In the genomic region with DNA sequence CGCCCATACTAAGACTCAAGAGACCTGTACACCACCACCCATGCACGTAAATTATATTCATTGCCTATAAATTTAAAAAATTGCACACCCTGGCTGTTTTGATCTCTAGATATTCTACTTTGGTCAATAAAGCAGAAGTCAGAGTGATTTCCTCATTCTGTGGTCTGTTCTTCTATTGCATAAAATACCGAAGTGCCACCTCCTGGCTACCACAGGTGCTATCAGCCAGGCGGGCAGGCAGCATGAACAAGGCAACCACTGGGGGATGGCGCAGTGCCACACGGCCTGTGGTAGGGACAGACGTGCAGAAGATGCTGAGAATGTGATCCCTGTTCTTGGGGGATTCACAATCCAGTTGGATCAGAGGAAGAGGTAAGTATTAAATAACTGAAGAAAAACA, we compare ENCODE assay signal across 8 cellular contexts.
DNase-seq lines count a peak whose midpoint lies in the region; ATAC-seq and TF ChIP-seq lines count a peak whose summit lies in the region.

No MANE protein-coding gene starts in this region.

- no peaks in the 10 kb centered on the region for H4K20me1 ChIP-seq in OCI-LY1 (ENCODE audit: insufficient read depth, low read length)

- H3F3A ChIP-seq in OCI-LY1 (ENCODE audit: insufficient read depth, low read length), result no peaks in the 10 kb centered on the region

- H2AFZ ChIP-seq in OCI-LY1 (ENCODE audit: low read length), result no peak overlapping the region

- DNase-seq in CD4-positive, CD25-positive, alpha-beta regulatory T cell, result peak; percentile 42 to 76 (median 71)
- peak; percentile 81 for DNase-seq in activated CD8-positive, alpha-beta memory T cell treated with anti-CD3 and anti-CD28 coated beads, Interleukin-2, amount 50 U/mL, for 48 hours
- DNase-seq in foreskin keratinocyte (peak in 1 of 2 donors; percentile 31), foreskin melanocyte (no peak)
- peak; percentile 45 to 54 for DNase-seq in stimulated activated CD4-positive, alpha-beta T cell treated with anti-CD3 and anti-CD28 coated beads, Interleukin-4, amount 100 ng/mL, for 48 hours (ENCODE audit: low read depth in 2 of 2)

- no peaks in the 10 kb centered on the region for H3K27me3 ChIP-seq in CD4-positive, CD25-positive, alpha-beta regulatory T cell (ENCODE audit: control insufficient read depth, insufficient read depth, low read length)
- H3K27me3 ChIP-seq in OCI-LY1 (ENCODE audit: insufficient read depth, low read length), result no peaks in the 10 kb centered on the region
- H3K27me3 ChIP-seq in foreskin keratinocyte, result no peaks in the 10 kb centered on the region

- no peaks in the 10 kb centered on the region for H3K9me3 ChIP-seq in CD4-positive, CD25-positive, alpha-beta regulatory T cell (ENCODE audit: control insufficient read depth in 2 of 2, low read length in 2 of 2)
- no peaks in the 10 kb centered on the region for H3K9me3 ChIP-seq in OCI-LY1 (ENCODE audit: low read length)

- no peak overlapping the region for H3K4me2 ChIP-seq in OCI-LY1 (ENCODE audit: low read length)

- no peaks in the 10 kb centered on the region for H3K4me1 ChIP-seq in CD4-positive, CD25-positive, alpha-beta regulatory T cell (ENCODE audit: control insufficient read depth, insufficient read depth, low read length, poor library complexity, severe bottlenecking)
- H3K4me1 ChIP-seq in OCI-LY1 (ENCODE audit: insufficient read depth, low read length, severe bottlenecking) (no peaks in the 10 kb centered on the region), foreskin keratinocyte (no peaks in the 10 kb centered on the region)

- H3K36me3 Mint-ChIP-seq in CD4-positive, CD25-positive, alpha-beta regulatory T cell, result no peaks in the 10 kb centered on the region

- no peaks in the 10 kb centered on the region for H3K36me3 ChIP-seq in CD4-positive, CD25-positive, alpha-beta regulatory T cell (ENCODE audit: control insufficient read depth, insufficient read depth, low read length)
- H3K36me3 ChIP-seq in OCI-LY1 (ENCODE audit: insufficient read depth, low read length), result no peaks in the 10 kb centered on the region

- H3K9me2 ChIP-seq in OCI-LY1 (ENCODE audit: low read depth, low read length), result no peaks in the 10 kb centered on the region

- H3K79me2 ChIP-seq in OCI-LY1 (ENCODE audit: insufficient read depth, low read length), result no peaks in the 10 kb centered on the region

- H3K27ac Mint-ChIP-seq in CD4-positive, CD25-positive, alpha-beta regulatory T cell, result peak overlapping the region in 1 of 3 donors; percentile 14

- H3K4me1 Mint-ChIP-seq in CD4-positive, CD25-positive, alpha-beta regulatory T cell, result peaks cover 0 to 6% (median 4%) of the 10 kb centered on the region in 4 donors

- H3K9me3 Mint-ChIP-seq in CD4-positive, CD25-positive, alpha-beta regulatory T cell, result no peaks in the 10 kb centered on the region

- ATAC-seq in CD4-positive, CD25-positive, alpha-beta regulatory T cell (ENCODE audit: low read depth in 2 of 2), result peak; percentile 95 to 100
- ATAC-seq in GM21619 (IDR thresholded peaks at IDR 0.05; ENCODE audit: unreplicated experiment) (peak; percentile 57), foreskin keratinocyte (peak; percentile 72), GM18520 (IDR thresholded peaks at IDR 0.05; ENCODE audit: unreplicated experiment) (no peak)

- H3K27me3 Mint-ChIP-seq in CD4-positive, CD25-positive, alpha-beta regulatory T cell, result peaks cover 23% of the 10 kb centered on the region

- TF ChIP-seq CTCF in OCI-LY1 (IDR thresholded peaks at IDR 0.05; ENCODE audit: low read length), result peak; percentile 68
- TF ChIP-seq CTCF in foreskin keratinocyte (conservative IDR thresholded peaks at IDR 0.05), result peak; percentile 68

- H3K4me3 ChIP-seq in CD4-positive, CD25-positive, alpha-beta regulatory T cell (ENCODE audit: low read depth, low read length), result no peak overlapping the region
- H3K4me3 ChIP-seq in OCI-LY1 (ENCODE audit: low read depth, low read length, poor library complexity, severe bottlenecking), result no peak overlapping the region

- H3K4me3 Mint-ChIP-seq in CD4-positive, CD25-positive, alpha-beta regulatory T cell, result no peak overlapping the region

- H3K9ac ChIP-seq in OCI-LY1 (ENCODE audit: low read length), result no peak overlapping the region

- H3K27ac ChIP-seq in CD4-positive, CD25-positive, alpha-beta regulatory T cell (ENCODE audit: insufficient read depth, low read length, poor library complexity, severe bottlenecking), result no peak overlapping the region
- no peak overlapping the region for H3K27ac ChIP-seq in OCI-LY1 (ENCODE audit: low read depth, low read length, poor library complexity, severe bottlenecking)
- H3K27ac ChIP-seq in foreskin keratinocyte, result no peak overlapping the region
